9 cellular contexts compared by ENCODE assay signal in the genomic region with DNA sequence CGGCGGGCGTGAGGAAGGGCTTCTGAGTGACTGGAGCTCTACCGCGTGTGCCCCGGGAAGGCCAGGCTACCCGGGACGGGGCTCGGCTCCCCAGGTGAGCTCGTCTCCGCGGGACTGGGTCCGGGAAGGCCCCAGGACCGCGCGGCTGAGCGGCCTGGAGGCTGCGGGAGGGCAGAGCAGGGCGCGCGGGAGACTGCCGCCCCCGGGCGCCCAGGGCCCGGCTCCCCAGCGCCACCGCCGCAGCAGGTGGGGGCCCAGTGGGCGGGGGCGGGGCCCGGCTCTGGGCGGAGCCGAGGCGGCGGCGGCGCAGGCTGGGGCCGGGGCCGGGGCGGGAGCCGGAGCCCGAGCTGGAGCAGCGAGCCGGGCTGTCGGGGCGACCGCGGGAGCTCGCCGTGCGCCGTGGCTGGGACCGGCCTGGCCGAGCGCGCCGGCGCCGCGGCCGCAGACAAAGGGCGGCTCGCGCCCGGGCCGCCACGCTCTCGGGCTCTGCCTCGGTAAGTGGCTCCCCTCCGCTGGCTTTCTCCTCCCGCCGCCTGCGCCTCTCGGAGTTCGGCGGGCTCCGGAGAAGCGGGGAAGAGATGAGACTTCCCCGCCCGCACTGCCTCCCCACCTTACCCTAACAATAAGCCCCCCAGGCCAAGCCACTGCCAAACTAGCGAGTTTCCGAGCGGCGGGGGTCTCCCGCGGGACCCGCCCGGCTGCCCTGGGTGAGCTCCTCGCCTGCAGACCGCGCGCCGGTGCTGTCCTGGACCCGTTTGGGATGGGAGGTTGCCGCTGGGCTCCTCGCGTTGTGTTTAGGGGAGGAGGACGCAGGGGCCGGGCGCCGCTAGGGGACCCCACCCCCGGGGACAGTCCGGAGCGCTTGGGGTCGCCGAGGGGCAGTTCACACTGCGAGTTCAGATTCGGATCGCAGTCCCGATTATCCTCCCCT. TPM values are rescaled to one million over a fixed set of nuclear protein-coding genes. Genes with fewer than 3 reads are reported as not detected.
DNase-seq lines count a peak whose midpoint lies in the region; ATAC-seq, FAIRE-seq and TF ChIP-seq lines count a peak whose summit lies in the region.
"Had no signal": no experiment of that assay in that cellular context is flagged by ENCODE, and none has a peak within 500 bp of the region (broad histone marks: within the 10 kb centered on the region; RNA-seq: fewer than 3 reads in every experiment).

A gene (plus strand): TSS at position 338 of the 931 bp plus-strand sequence. CDS start 103,872 bp downstream, outside the sequence.

- no peaks in the 10 kb centered on the region for H3K36me3 ChIP-seq in bronchial epithelial cell (ENCODE audit: control insufficient read depth, insufficient read depth, low read length)
- H3K36me3 ChIP-seq in small intestine (ENCODE audit: control insufficient read depth in 2 of 2, insufficient read depth in 2 of 2, low read length in 2 of 2): no peaks in the 10 kb centered on the region
- H3K36me3 ChIP-seq: SJSA1 had no signal

- no peak for TF ChIP-seq CTCF in bronchial epithelial cell (IDR thresholded peaks at IDR 0.05; ENCODE audit: insufficient read depth, low read length, severe bottlenecking)

- H3K4me1 ChIP-seq in small intestine (ENCODE audit: control insufficient read depth in 2 of 2, insufficient read depth in 1 of 2, low read depth in 1 of 2, low read length in 1 of 2): peaks cover 0 to 7% of the 10 kb centered on the region in 2 donors

- no peaks in the 10 kb centered on the region for H3K9me3 ChIP-seq in small intestine (ENCODE audit: control insufficient read depth, low read depth)
- H3K9me3 ChIP-seq: SJSA1 had no signal

- peak; percentile 49 for ATAC-seq in GM21529 (IDR thresholded peaks at IDR 0.05; ENCODE audit: unreplicated experiment)

- H3K27ac ChIP-seq in small intestine (ENCODE audit: low read depth in 1 of 2, low read length in 1 of 2): no peak within 1 kb of the TSS
- H3K27ac ChIP-seq: SJSA1 had no signal

- WGBS in small intestine, 3 donors: 1% methylated on average over 71 to 110 of the region's 110 CpGs

- DNase-seq in EH (ENCODE audit: low read depth) (peak; percentile 5), NCI-H460 (ENCODE audit: extremely low read depth, low read depth) (peak; percentile 29), bronchial epithelial cell (ENCODE audit: low read depth) (peak; percentile 7), islet precursor cell (peak; percentile 67), small intestine (peak; percentile 32), SHP77 treated with DMSO at 0.1 percent for 48 hours (lab: John Stamatoyannopoulos, UW) (no peak), OCI-M1 (lab: John Stamatoyannopoulos, UW) (no peak)

- peaks cover 24% of the 10 kb centered on the region for H3K27me3 ChIP-seq in bronchial epithelial cell (ENCODE audit: control insufficient read depth, insufficient read depth, low read length)
- H3K27me3 ChIP-seq in small intestine (ENCODE audit: control insufficient read depth in 2 of 2, insufficient read depth in 2 of 2, low read length in 2 of 2): peaks cover 0 to 18% of the 10 kb centered on the region in 2 donors

- no peak for FAIRE-seq in bronchial epithelial cell (lab: Jason Lieb, UNC)
- FAIRE-seq in small intestine (lab: Jason Lieb, UNC): no peak

- H3K4me3 ChIP-seq in bronchial epithelial cell (ENCODE audit: low read depth, low read length): peak within 1 kb of the TSS; percentile 39
- H3K4me3 ChIP-seq in small intestine (ENCODE audit: low read depth in 1 of 2, low read length in 2 of 2): peak within 1 kb of the TSS in 1 of 2 donors; percentile 37
- H3K4me3 ChIP-seq: SJSA1 had no signal

RNA-seq across cellular contexts. Expression of the gene that starts here (rescaled TPM):
- total RNA-seq in NCI-H460 (2014; rRNA removed; shearing (Covaris generic)): 1.8 and 2.5 TPM in 2 replicates
- polyA plus RNA-seq in NCI-H460 (2014; cell fraction: nucleus; rRNA removed): 0.08 and 0.15 TPM in 2 replicates
- total RNA-seq in bronchial epithelial cell: under 0.01 TPM in 1 of 2 replicates, not detected in the other
- under 1 TPM; 0.22 to 0.92 (median 0.81) TPM for polyA plus RNA-seq in small intestine
- total RNA-seq: SJSA1 had no signal

Comparison
In these comparisons a context has a peak if more than half of its experiments do, and no peak if none do; other contexts are left out.
1. Peak in DNase-seq and H3K4me3 ChIP-seq in bronchial epithelial cell; RNA of the gene not detected or under 1 TPM.
2. Peak in DNase-seq in small intestine; RNA of the gene not detected or under 1 TPM.
3. DNase-seq: peak in EH (single experiment), NCI-H460 (single experiment) and islet precursor cell (single experiment); none in SHP77 treated with DMSO at 0.1 percent for 48 hours (single experiment) and OCI-M1 (single experiment).